In the genomic region with DNA sequence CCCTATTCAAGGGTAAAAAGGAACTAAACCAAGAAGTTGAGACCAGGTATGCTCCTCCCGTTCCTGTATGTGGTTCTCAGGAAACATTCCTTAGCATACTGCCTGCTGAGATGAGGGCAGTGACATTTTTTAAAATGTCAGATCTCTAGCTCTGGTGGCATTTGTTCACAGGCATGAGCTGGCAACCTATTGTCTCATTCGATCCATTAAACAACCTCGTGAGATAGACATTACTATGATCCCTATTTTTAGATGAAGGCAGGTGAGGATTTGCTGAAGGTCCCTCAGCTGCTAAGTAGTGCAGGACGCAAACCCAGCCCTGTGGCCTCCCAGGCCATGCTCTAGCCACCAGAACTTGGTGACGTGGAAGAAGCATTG, we compare ENCODE assay signal across 15 cellular contexts.
DNase-seq lines count a peak whose midpoint lies in the region; ATAC-seq and TF ChIP-seq lines count a peak whose summit lies in the region.
"Had no signal": no experiment of that assay in that cellular context is flagged by ENCODE, and none has a peak within 500 bp of the region (broad histone marks: within the 10 kb centered on the region; RNA-seq: fewer than 3 reads in every experiment).

No MANE protein-coding gene starts in this region.

- intact Hi-C loops in OCI-LY7 (cut with micrococcal nuclease; ENCODE audit: unreplicated experiment) = loop anchor here (2.0 kb wide), 1 partner anchor 52 kb away; no protein-coding TSS in a partner anchor

- H3K36me3 ChIP-seq in GM23338 (ENCODE audit: insufficient read depth) (no peaks in the 10 kb centered on the region), OCI-LY7 (ENCODE audit: insufficient read depth, low read length) (no peaks in the 10 kb centered on the region), neural progenitor cell (no peaks in the 10 kb centered on the region)
- H3K36me3 ChIP-seq: gastroesophageal sphincter had no signal

- H3K4me3 Mint-ChIP-seq in GM23338 = peak overlapping the region; percentile 32; the same call in 1 of the 3 replicates
- H3K4me3 Mint-ChIP-seq in neural progenitor cell = no peak overlapping the region

- H3K27ac Mint-ChIP-seq in GM23338 (peak overlapping the region; percentile 76), neural progenitor cell (no peak overlapping the region)

- peaks cover 4% of the 10 kb centered on the region for H3K9me2 ChIP-seq in GM23338 (ENCODE audit: insufficient read depth)
- no peaks in the 10 kb centered on the region for H3K9me2 ChIP-seq in OCI-LY7 (ENCODE audit: insufficient read depth, low read length)

- peaks cover 2% of the 10 kb centered on the region for H3K27me3 Mint-ChIP-seq in GM23338 (ENCODE audit: insufficient read depth, low read depth, poor library complexity)
- H3K27me3 Mint-ChIP-seq in neural progenitor cell (ENCODE audit: insufficient read depth, low read depth) = peaks cover 3% of the 10 kb centered on the region

- H3K9me3 ChIP-seq in OCI-LY7 (ENCODE audit: low read length) (no peaks in the 10 kb centered on the region), neural progenitor cell (ENCODE audit: low read depth) (no peaks in the 10 kb centered on the region)
- H3K9me3 ChIP-seq: gastroesophageal sphincter, Peyer's patch, testis had no signal

- H3K4me3 ChIP-seq in GM23338 (0 out of 2 replicates have a peak overlapping the region, but pooled peaks have one; percentile 7), OCI-LY7 (ENCODE audit: low read depth, low read length, poor library complexity, severe bottlenecking) (no peak overlapping the region), neural progenitor cell (no peak overlapping the region)
- H3K4me3 ChIP-seq: gastroesophageal sphincter, lung, Peyer's patch, testis had no signal

- H2AFZ ChIP-seq in GM23338 (peak overlapping the region; percentile 81), OCI-LY7 (ENCODE audit: low read length) (peak overlapping the region; percentile 16; the same call in 1 of the 2 replicates), neural progenitor cell (replicated peaks) (peak overlapping the region; percentile 63)

- H3K4me2 ChIP-seq in GM23338 (peak overlapping the region; percentile 22), OCI-LY7 (ENCODE audit: low read length) (peak overlapping the region; percentile 64), neural progenitor cell (no peak overlapping the region)

- no peaks in the 10 kb centered on the region for H3K36me3 Mint-ChIP-seq in GM23338 (ENCODE audit: low read depth)
- no peaks in the 10 kb centered on the region for H3K36me3 Mint-ChIP-seq in neural progenitor cell

- H3K4me1 ChIP-seq in GM23338 (ENCODE audit: insufficient read depth) = peaks cover 30% of the 10 kb centered on the region
- peaks cover 22% of the 10 kb centered on the region for H3K4me1 ChIP-seq in OCI-LY7 (ENCODE audit: insufficient read depth, low read length, poor library complexity, severe bottlenecking)
- H3K4me1 ChIP-seq in neural progenitor cell = peaks cover 6% of the 10 kb centered on the region
- H3K4me1 ChIP-seq: gastroesophageal sphincter had no signal

- H3K9me3 Mint-ChIP-seq in GM23338 = no peaks in the 10 kb centered on the region
- H3K9me3 Mint-ChIP-seq in neural progenitor cell = no peaks in the 10 kb centered on the region

- DNase-seq in GM23338 (ENCODE audit: low spot score) = peak; percentile 26
- DNase-seq in OCI-LY7 (ENCODE audit: low spot score) = no peak
- no peak for DNase-seq in neural progenitor cell (ENCODE audit: low spot score)
- no peak for DNase-seq in superior temporal gyrus (ENCODE audit: extremely low spot score)
- no peak for DNase-seq in NK-92 (lab: John Stamatoyannopoulos, UW; ENCODE audit: unreplicated experiment)
- no peak for DNase-seq in NCI-H345 (lab: John Stamatoyannopoulos, UW)
- DNase-seq: activated CD4-positive, CD25-positive, alpha-beta regulatory T cell; dermis blood vessel endothelial cell; DMS 273 treated with DMSO at 0.1 percent for 48 hours; NCI-H187 treated with DMSO at 0.1 percent for 48 hours had no signal

- no TSS peak for BruUV-seq in OCI-LY7 (replicated peaks; lab: Mats Ljungman, UMichigan)

- CTCF ChIA-PET in OCI-LY7 (lab: Charles Lee; ENCODE audit: unreplicated experiment) = interaction anchor here (0.6 kb wide), 1 partner anchor 88 kb away, joined by 3 read pairs; no protein-coding TSS in a partner anchor

- H3F3A ChIP-seq in GM23338 (replicated peaks; ENCODE audit: low read depth) (no peaks in the 10 kb centered on the region), neural progenitor cell (ENCODE audit: low read depth) (no peaks in the 10 kb centered on the region)

- no peak overlapping the region for H3K9ac ChIP-seq in neural progenitor cell

- no peaks in the 10 kb centered on the region for H3K27me3 ChIP-seq in GM23338 (ENCODE audit: insufficient read depth)
- no peaks in the 10 kb centered on the region for H3K27me3 ChIP-seq in neural progenitor cell
- H3K27me3 ChIP-seq: gastroesophageal sphincter, Peyer's patch, testis had no signal

- peak overlapping the region; percentile 46 for H3K27ac ChIP-seq in GM23338 (ENCODE audit: low read depth)
- peak overlapping the region; percentile 45 for H3K27ac ChIP-seq in OCI-LY7 (ENCODE audit: low read depth, low read length, poor library complexity, severe bottlenecking)
- H3K27ac ChIP-seq in neural progenitor cell = no peak overlapping the region
- H3K27ac ChIP-seq: gastroesophageal sphincter, testis had no signal

- no peaks in the 10 kb centered on the region for H3K79me2 ChIP-seq in GM23338 (replicated peaks; ENCODE audit: insufficient read depth)
- no peaks in the 10 kb centered on the region for H3K79me2 ChIP-seq in OCI-LY7 (ENCODE audit: insufficient read depth, low read depth, low read length)
- H3K79me2 ChIP-seq in neural progenitor cell (ENCODE audit: low read depth) = no peaks in the 10 kb centered on the region

- TF ChIP-seq CTCF in GM23338 (conservative IDR thresholded peaks at IDR 0.05; ENCODE audit: low read depth in 2 of 2) (no peak), OCI-LY7 (conservative IDR thresholded peaks at IDR 0.05; ENCODE audit: low read length) (no peak), neural progenitor cell (IDR thresholded peaks at IDR 0.05) (no peak)

- ATAC-seq in GM18520 (IDR thresholded peaks at IDR 0.05; ENCODE audit: unreplicated experiment) (peak; percentile 1), GM23338 (peak; percentile 51)
- ATAC-seq: gastroesophageal sphincter had no signal

- H4K20me1 ChIP-seq in GM23338 (replicated peaks; ENCODE audit: insufficient read depth) (no peaks in the 10 kb centered on the region), OCI-LY7 (ENCODE audit: insufficient read depth, low read length) (no peaks in the 10 kb centered on the region), neural progenitor cell (ENCODE audit: low read depth) (no peaks in the 10 kb centered on the region)

- POLR2A ChIA-PET in OCI-LY7 (lab: Charles Lee) = interaction anchor here (0.7 to 1.2 kb wide), 4 partner anchors 9 to 26 kb away, joined by 3 to 7 read pairs (median 4); no protein-coding TSS in a partner anchor

- H3K4me1 Mint-ChIP-seq in GM23338 (peaks cover 30% of the 10 kb centered on the region), neural progenitor cell (peaks cover 4% of the 10 kb centered on the region)

TF ChIP-seq in GM23338, 12 proteins besides CTCF, POLR2A, EP300 and RAD21:
- TF ChIP-seq, protein P1, sequence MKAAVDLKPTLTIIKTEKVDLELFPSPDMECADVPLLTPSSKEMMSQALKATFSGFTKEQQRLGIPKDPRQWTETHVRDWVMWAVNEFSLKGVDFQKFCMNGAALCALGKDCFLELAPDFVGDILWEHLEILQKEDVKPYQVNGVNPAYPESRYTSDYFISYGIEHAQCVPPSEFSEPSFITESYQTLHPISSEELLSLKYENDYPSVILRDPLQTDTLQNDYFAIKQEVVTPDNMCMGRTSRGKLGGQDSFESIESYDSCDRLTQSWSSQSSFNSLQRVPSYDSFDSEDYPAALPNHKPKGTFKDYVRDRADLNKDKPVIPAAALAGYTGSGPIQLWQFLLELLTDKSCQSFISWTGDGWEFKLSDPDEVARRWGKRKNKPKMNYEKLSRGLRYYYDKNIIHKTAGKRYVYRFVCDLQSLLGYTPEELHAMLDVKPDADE (IDR thresholded peaks at IDR 0.05) = no peak
- TF ChIP-seq REST (IDR thresholded peaks at IDR 0.05; ENCODE audit: unreplicated experiment) = no peak
- TF ChIP-seq POLR2AphosphoS5 (IDR thresholded peaks at IDR 0.05; ENCODE audit: low read depth) = no peak
- TF ChIP-seq NANOG (IDR thresholded peaks at IDR 0.05; ENCODE audit: borderline replicate concordance) = no peak
- no peak for TF ChIP-seq ZNF114 (CRISPR knock-in tag; IDR thresholded peaks at IDR 0.05)
- TF ChIP-seq STAT1 (IDR thresholded peaks at IDR 0.05; ENCODE audit: unreplicated experiment) = no peak
- TF ChIP-seq JUNB (IDR thresholded peaks at IDR 0.05; ENCODE audit: unreplicated experiment) = no peak
TF ChIP-seq in GM23338: peak in this region for 0.

Comparison
In these comparisons a context has a peak if more than half of its experiments do, and no peak if none do; other contexts are left out.
1. H2AFZ ChIP-seq: peak in every context shown above with its lines; median percentile 81 in GM23338; 63 in neural progenitor cell; 16 in OCI-LY7.